20 cellular contexts compared by ENCODE assay signal in the genomic region with DNA sequence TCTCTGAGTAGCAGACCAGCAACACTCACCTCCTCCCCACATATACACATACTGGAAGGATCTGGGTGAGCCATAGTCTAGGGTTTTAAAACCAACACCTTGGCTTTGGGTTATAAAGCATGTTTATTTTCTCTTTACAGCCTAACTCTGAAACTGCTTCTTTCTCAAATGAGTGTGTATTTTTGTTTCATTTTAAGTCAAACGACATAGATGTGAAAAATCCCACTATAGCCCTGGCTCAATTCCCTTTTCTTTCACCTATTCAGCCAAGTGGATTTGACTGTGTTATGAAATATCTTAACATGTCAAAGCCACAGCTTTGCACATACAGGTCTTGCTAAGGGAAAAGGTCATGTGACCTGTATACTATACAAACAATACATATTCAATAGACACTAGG.
DNase-seq lines count a peak whose midpoint lies in the region; ATAC-seq, FAIRE-seq and TF ChIP-seq lines count a peak whose summit lies in the region.
"Had no signal": no experiment of that assay in that cellular context is flagged by ENCODE, and none has a peak within 500 bp of the region (broad histone marks: within the 10 kb centered on the region; RNA-seq: fewer than 3 reads in every experiment).

No MANE protein-coding gene starts in this region.

- TF ChIP-seq CTCF in GM12865 (IDR thresholded peaks at IDR 0.05; ENCODE audit: insufficient read depth, low read depth, low read length, missing control alignments): no peak

- DNase-seq in GM12865 (ENCODE audit: low read depth) (peak; percentile 76), GM19239 (ENCODE audit: insufficient read length, low spot score) (no peak), hepatic stellate cell (ENCODE audit: low spot score) (no peak), DMS114 treated with DMSO at 0.1 percent for 48 hours (lab: John Stamatoyannopoulos, UW; ENCODE audit: unreplicated experiment) (no peak)
- DNase-seq: 8988T; activated CD4-positive, alpha-beta T cell treated with anti-CD3 and anti-CD28 coated beads, Interleukin-2, amount 10 ng/mL, durations not matched to agents 7 days and 5 days; activated CD8-positive, alpha-beta memory T cell treated with anti-CD3 and anti-CD28 coated beads, Interleukin-2, amount 50 U/mL, for 4 hours; activated effector memory CD4-positive, alpha-beta T cell treated with anti-CD3 and anti-CD28 coated beads, Interleukin-2, amount 50 U/mL, for 16 hours; caudate nucleus; DMS 273 treated with DMSO at 0.1 percent for 48 hours; GF-D8; HFFc6; NCI-H1417; NCI-H526 had no signal

- H3K4me3 ChIP-seq in GM12865 (ENCODE audit: low read depth, low read length): no peak overlapping the region
- H3K4me3 ChIP-seq: BLaER1 treated with 17β-estradiol and CSF1 and Interleukin-3, amounts not matched to agents 10 nM and 100 nM had no signal

- ATAC-seq in GM21723 (IDR thresholded peaks at IDR 0.05; ENCODE audit: unreplicated experiment): peak; percentile 72
- peak; percentile 84 for ATAC-seq in HG03095 (IDR thresholded peaks at IDR 0.05; ENCODE audit: unreplicated experiment)
- ATAC-seq in HG02642 (IDR thresholded peaks at IDR 0.05; ENCODE audit: poor library complexity, unreplicated experiment): no peak
- ATAC-seq in GM21447 (IDR thresholded peaks at IDR 0.05; ENCODE audit: unreplicated experiment): no peak
- ATAC-seq: stimulated activated effector memory CD8-positive, alpha-beta T cell treated with anti-CD3 and anti-CD28 coated beads, Interleukin-12 subunit alpha, Interleukin-12 subunit beta, amount 100 ng/mL, for 72 hours had no signal

- peak; percentile 94 for FAIRE-seq in GM19239 (lab: Jason Lieb, UNC)

Comparison
In these comparisons a context has a peak if more than half of its experiments do, and no peak if none do; other contexts are left out.
1. ATAC-seq: peak in GM21723 (single experiment) and HG03095 (single experiment); none in HG02642 (single experiment) and GM21447 (single experiment).